18 cellular contexts compared by ENCODE assay signal in the genomic region with DNA sequence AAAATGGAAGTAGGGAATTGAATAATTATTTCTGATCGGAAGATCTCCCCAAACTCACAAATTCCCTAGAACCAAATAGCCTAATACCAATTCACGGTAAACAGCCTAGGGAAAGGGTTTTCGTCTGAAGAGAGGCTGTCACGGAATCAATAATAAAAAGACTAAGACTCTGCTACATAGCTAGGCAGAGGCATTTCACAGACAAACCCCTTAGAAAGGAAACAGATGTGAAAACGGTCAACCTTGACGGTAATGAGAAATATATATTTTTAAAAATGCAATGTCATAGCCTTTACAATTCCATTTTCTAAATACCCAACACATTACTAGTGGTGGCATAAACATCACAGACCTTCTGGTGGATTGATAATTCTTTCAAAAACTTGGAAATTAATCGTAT. TPM values are rescaled to one million over a fixed set of nuclear protein-coding genes. Genes with fewer than 3 reads are reported as not detected.
DNase-seq lines count a peak whose midpoint lies in the region; ATAC-seq and TF ChIP-seq lines count a peak whose summit lies in the region.
"Had no signal": no experiment of that assay in that cellular context is flagged by ENCODE, and none has a peak within 500 bp of the region (broad histone marks: within the 10 kb centered on the region; RNA-seq: fewer than 3 reads in every experiment).

No MANE protein-coding gene starts in this region.

- H3K36me3 Mint-ChIP-seq in glutamatergic neuron (ENCODE audit: unreplicated experiment), result no peaks in the 10 kb centered on the region
- H3K36me3 Mint-ChIP-seq: CD8-positive, alpha-beta memory T cell; IgD-negative memory B cell had no signal

- peaks cover 2% of the 10 kb centered on the region for H3K27me3 Mint-ChIP-seq in glutamatergic neuron (ENCODE audit: unreplicated experiment)

- H3K79me2 ChIP-seq in DOHH2 (ENCODE audit: control insufficient read depth, low read length), result no peaks in the 10 kb centered on the region

- H4K20me1 ChIP-seq in DOHH2 (ENCODE audit: control insufficient read depth, insufficient read depth, low read depth, low read length), result no peaks in the 10 kb centered on the region

- no peaks in the 10 kb centered on the region for H3K9me3 Mint-ChIP-seq in glutamatergic neuron (ENCODE audit: unreplicated experiment)
- H3K9me3 Mint-ChIP-seq: CD8-positive, alpha-beta memory T cell; IgD-negative memory B cell had no signal

- H3K4me3 ChIP-seq in DOHH2 (ENCODE audit: low read length), result no peak overlapping the region
- no peak overlapping the region for H3K4me3 ChIP-seq in tibial artery
- H3K4me3 ChIP-seq in gastrocnemius medialis, result no peak overlapping the region

- H3K27ac ChIP-seq in DOHH2 (ENCODE audit: low read depth, low read length) (no peak overlapping the region), tibial artery (peak overlapping the region; percentile 58 to 60), gastrocnemius medialis (no peak overlapping the region)
- H3K27ac ChIP-seq: C4-2B had no signal

- TF ChIP-seq POLR2A in gastrocnemius medialis (IDR thresholded peaks at IDR 0.05), result no peak

- no peaks in the 10 kb centered on the region for H3K36me3 ChIP-seq in DOHH2 (ENCODE audit: control insufficient read depth, low read length)
- no peaks in the 10 kb centered on the region for H3K36me3 ChIP-seq in tibial artery
- no peaks in the 10 kb centered on the region for H3K36me3 ChIP-seq in gastrocnemius medialis

- in situ Hi-C loops in gastrocnemius medialis (cut with MboI; ENCODE audit: low sequenced_read_pairs in 4 of 4), result no loop called here

- DNase-seq in NAMALWA (ENCODE audit: low spot score), result peak; percentile 21
- no peak for DNase-seq in glutamatergic neuron
- no peak for DNase-seq in tibial artery
- no peak for DNase-seq in gastrocnemius medialis
- no peak for DNase-seq in posterior cingulate gyrus
- DNase-seq: Calu3; CD8-positive, alpha-beta memory T cell; DMS153; MV-4-11; NCI-H1694; NCI-H2171; NCI-H524; Right ventricle myocardium superior had no signal

- H3K9me3 ChIP-seq in DOHH2 (ENCODE audit: control insufficient read depth, insufficient read depth, low read length) (no peaks in the 10 kb centered on the region), tibial artery (no peaks in the 10 kb centered on the region), gastrocnemius medialis (no peaks in the 10 kb centered on the region)

- TF ChIP-seq CTCF in DOHH2 (IDR thresholded peaks at IDR 0.05; ENCODE audit: low read depth, low read length, poor library complexity, severe bottlenecking), result no peak
- TF ChIP-seq CTCF in glutamatergic neuron (IDR thresholded peaks at IDR 0.05; ENCODE audit: partially characterized antibody, unreplicated experiment), result no peak
- TF ChIP-seq CTCF in tibial artery (IDR thresholded peaks at IDR 0.05), result no peak
- no peak for TF ChIP-seq CTCF in gastrocnemius medialis (IDR thresholded peaks at IDR 0.05 in 4 of 5, conservative IDR thresholded peaks at IDR 0.05 in 1 of 5)

- H3F3A ChIP-seq in DOHH2 (ENCODE audit: control insufficient read depth, insufficient read depth), result no peaks in the 10 kb centered on the region

- intact Hi-C loops in tibial artery (cut with DNase I; ENCODE audit: low total_unique reads), result no loop called here
- intact Hi-C loops in gastrocnemius medialis (cut with DNase I; ENCODE audit: low total_unique reads), result no loop called here
- intact Hi-C loops in posterior cingulate gyrus (cut with DNase I), result no loop called here

- H3K4me3 Mint-ChIP-seq in glutamatergic neuron (ENCODE audit: unreplicated experiment), result no peak overlapping the region
- H3K4me3 Mint-ChIP-seq: CD8-positive, alpha-beta memory T cell had no signal

- peak overlapping the region; percentile 28 for H3K4me2 ChIP-seq in DOHH2 (ENCODE audit: low read length)

- peaks cover 18% of the 10 kb centered on the region for H3K4me1 Mint-ChIP-seq in glutamatergic neuron (ENCODE audit: low read depth, unreplicated experiment)
- H3K4me1 Mint-ChIP-seq: CD8-positive, alpha-beta memory T cell; IgD-negative memory B cell had no signal

- H3K27me3 ChIP-seq in DOHH2 (ENCODE audit: control insufficient read depth, low read length) (peaks cover 11% of the 10 kb centered on the region; the same call in 1 of the 2 replicates), tibial artery (no peaks in the 10 kb centered on the region), gastrocnemius medialis (no peaks in the 10 kb centered on the region)

- peaks cover 14% of the 10 kb centered on the region for H3K4me1 ChIP-seq in DOHH2 (ENCODE audit: control insufficient read depth, low read length)
- peaks cover 0 to 36% (median 21%) of the 10 kb centered on the region in 4 donors for H3K4me1 ChIP-seq in tibial artery
- H3K4me1 ChIP-seq in gastrocnemius medialis, result peaks cover 20 to 28% of the 10 kb centered on the region in 2 donors

- ATAC-seq in GM21576 (IDR thresholded peaks at IDR 0.05; ENCODE audit: unreplicated experiment) (no peak), gastrocnemius medialis (no peak)

- peak overlapping the region; percentile 35 for H3K27ac Mint-ChIP-seq in glutamatergic neuron (ENCODE audit: unreplicated experiment)
- H3K27ac Mint-ChIP-seq: IgD-negative memory B cell had no signal

- H3K9me2 ChIP-seq in DOHH2 (replicated peaks; ENCODE audit: control insufficient read depth, low read length), result no peaks in the 10 kb centered on the region

RNA-seq across cellular contexts. Expression of gene PROM1, which starts 28.4 kb away (rescaled TPM):
- total RNA-seq in glutamatergic neuron (ENCODE audit: unreplicated experiment) (36.9 TPM), gastrocnemius medialis (1 to 10 TPM in 1 of 4 donors, under 1 TPM in 2, not detected in 1; 0.11 to 2.9 (median 0.58) TPM)
- total RNA-seq: H4 had no signal

Comparison
In these comparisons a context has a peak if more than half of its experiments do, and no peak if none do; other contexts are left out.
1. H3K27ac ChIP-seq: peak in tibial artery (2 of 2); none in DOHH2 (single experiment) and gastrocnemius medialis (0 of 4).